8 cellular contexts compared by ENCODE assay signal in genomic region chr2:224971214-224971613, GRCh38.
DNase-seq lines count a peak whose midpoint lies in the region; ATAC-seq and TF ChIP-seq lines count a peak whose summit lies in the region.

No MANE protein-coding gene starts in this region.

- no peak for TF ChIP-seq CTCF in esophagus squamous epithelium (IDR thresholded peaks at IDR 0.05)

- 34 to 50% methylated on average over 4 of the region's 4 CpGs for WGBS in esophagus squamous epithelium, 2 donors

- H3K4me1 ChIP-seq in esophagus squamous epithelium: peaks cover 0 to 49% (median 11%) of the 10 kb centered on the region in 3 donors

- peak; percentile 93 for DNase-seq in DMS153 (lab: John Stamatoyannopoulos, UW)
- peak; percentile 32 for DNase-seq in LoVo (ENCODE audit: low spot score)
- DNase-seq in esophagus squamous epithelium (lab: John Stamatoyannopoulos, UW): no peak
- DNase-seq in retina: no peak
- no peak for DNase-seq in anterior cingulate cortex (lab: John Stamatoyannopoulos, UW)
- no peak for DNase-seq in T-helper 9 cell

- H3K27ac ChIP-seq in esophagus squamous epithelium: peak overlapping the region in 3 of 4 donors; percentile 31 to 74 (median 62)

- H3K9me3 ChIP-seq in esophagus squamous epithelium: no peaks in the 10 kb centered on the region

- ATAC-seq in GM21367 (IDR thresholded peaks at IDR 0.05; ENCODE audit: unreplicated experiment) (peak; percentile 50), GM19328 (IDR thresholded peaks at IDR 0.05; ENCODE audit: unreplicated experiment) (no peak)

- H3K4me3 ChIP-seq in esophagus squamous epithelium: no peak overlapping the region

- no peaks in the 10 kb centered on the region for H3K36me3 ChIP-seq in esophagus squamous epithelium

- H3K27me3 ChIP-seq in esophagus squamous epithelium: no peaks in the 10 kb centered on the region

- TF ChIP-seq POLR2A in esophagus squamous epithelium (IDR thresholded peaks at IDR 0.05): peak in 1 of 4 donors; percentile 16

- intact Hi-C loops in esophagus squamous epithelium (cut with DNase I): no loop called here

Comparison
In these comparisons a context has a peak if more than half of its experiments do, and no peak if none do; other contexts are left out.
1. DNase-seq: peak in DMS153 (single experiment) and LoVo (single experiment); none in esophagus squamous epithelium (single experiment), retina (single experiment), anterior cingulate cortex (0 of 58) and T-helper 9 cell (single experiment).